2 cellular contexts compared by ENCODE assay signal in the genomic region with DNA sequence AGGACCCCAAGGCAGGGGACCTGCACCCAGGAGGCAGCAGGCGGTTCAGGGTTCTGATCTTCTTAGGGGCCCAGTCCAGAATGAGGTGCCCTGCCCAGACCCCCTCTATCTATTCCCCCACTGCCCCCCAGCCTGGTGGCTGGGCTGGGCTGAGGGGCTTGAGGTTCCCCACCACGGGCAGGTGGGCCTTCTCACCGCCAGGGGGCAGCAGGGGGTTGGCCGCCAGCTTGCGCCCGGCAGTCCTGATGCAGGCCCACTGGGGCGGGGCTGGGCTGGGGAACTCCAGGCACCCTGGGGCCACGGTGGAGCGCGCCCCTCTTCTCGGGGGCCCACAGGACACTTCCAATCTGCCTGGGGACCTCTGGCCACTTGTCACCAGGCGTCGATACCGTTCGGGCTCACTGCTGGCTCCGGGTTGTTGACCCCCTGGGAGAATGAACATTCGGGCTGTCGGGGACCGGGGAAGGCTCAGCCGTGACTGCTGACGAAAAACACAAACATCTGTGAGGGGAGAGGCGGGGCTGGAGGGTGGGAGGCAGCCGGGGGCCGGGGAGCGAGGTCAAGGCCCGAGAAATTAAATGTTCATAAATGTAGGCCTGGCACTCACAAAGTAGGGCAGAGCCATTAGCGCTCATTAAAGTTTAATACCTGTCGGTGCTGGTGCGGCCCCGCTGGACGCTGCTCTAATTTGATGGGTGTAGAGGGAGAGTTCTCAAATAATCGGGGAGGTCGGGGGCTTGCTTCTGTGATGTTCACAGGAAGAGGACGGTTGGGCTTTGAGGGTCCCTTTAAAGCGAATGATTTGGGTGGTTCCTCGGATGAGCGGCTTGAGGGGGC.
TF ChIP-seq lines count a peak whose summit lies in the region.

No MANE protein-coding gene starts in this region.

TF ChIP-seq in endothelial cell of umbilical vein, 7 proteins besides CTCF, POLR2A, EP300 and RAD21 (continued from another document):
- TF ChIP-seq EZH2 (IDR thresholded peaks at IDR 0.05; ENCODE audit: borderline replicate concordance, low read depth, low read length, severe bottlenecking) (no peak), GATA2 (IDR thresholded peaks at IDR 0.05; ENCODE audit: insufficient read depth, insufficient read length, low read depth, low read length) (no peak)
- TF ChIP-seq, protein P1, sequence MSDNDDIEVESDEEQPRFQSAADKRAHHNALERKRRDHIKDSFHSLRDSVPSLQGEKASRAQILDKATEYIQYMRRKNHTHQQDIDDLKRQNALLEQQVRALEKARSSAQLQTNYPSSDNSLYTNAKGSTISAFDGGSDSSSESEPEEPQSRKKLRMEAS (IDR thresholded peaks at IDR 0.05; ENCODE audit: insufficient read depth, insufficient read length), result no peak

TF ChIP-seq in neural cell, 6 proteins besides CTCF, POLR2A, EP300 and RAD21 (continued from another document):
- TF ChIP-seq, protein P2, sequence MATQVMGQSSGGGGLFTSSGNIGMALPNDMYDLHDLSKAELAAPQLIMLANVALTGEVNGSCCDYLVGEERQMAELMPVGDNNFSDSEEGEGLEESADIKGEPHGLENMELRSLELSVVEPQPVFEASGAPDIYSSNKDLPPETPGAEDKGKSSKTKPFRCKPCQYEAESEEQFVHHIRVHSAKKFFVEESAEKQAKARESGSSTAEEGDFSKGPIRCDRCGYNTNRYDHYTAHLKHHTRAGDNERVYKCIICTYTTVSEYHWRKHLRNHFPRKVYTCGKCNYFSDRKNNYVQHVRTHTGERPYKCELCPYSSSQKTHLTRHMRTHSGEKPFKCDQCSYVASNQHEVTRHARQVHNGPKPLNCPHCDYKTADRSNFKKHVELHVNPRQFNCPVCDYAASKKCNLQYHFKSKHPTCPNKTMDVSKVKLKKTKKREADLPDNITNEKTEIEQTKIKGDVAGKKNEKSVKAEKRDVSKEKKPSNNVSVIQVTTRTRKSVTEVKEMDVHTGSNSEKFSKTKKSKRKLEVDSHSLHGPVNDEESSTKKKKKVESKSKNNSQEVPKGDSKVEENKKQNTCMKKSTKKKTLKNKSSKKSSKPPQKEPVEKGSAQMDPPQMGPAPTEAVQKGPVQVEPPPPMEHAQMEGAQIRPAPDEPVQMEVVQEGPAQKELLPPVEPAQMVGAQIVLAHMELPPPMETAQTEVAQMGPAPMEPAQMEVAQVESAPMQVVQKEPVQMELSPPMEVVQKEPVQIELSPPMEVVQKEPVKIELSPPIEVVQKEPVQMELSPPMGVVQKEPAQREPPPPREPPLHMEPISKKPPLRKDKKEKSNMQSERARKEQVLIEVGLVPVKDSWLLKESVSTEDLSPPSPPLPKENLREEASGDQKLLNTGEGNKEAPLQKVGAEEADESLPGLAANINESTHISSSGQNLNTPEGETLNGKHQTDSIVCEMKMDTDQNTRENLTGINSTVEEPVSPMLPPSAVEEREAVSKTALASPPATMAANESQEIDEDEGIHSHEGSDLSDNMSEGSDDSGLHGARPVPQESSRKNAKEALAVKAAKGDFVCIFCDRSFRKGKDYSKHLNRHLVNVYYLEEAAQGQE (IDR thresholded peaks at IDR 0.05; ENCODE audit: borderline replicate concordance), result no peak
